In genomic region chr12:4277205-4277543, GRCh38 we compare ENCODE assay signal across 9 cellular contexts. TPM values are rescaled to one million over a fixed set of nuclear protein-coding genes. Genes with fewer than 3 reads are reported as not detected.
DNase-seq lines count a peak whose midpoint lies in the region; ATAC-seq and TF ChIP-seq lines count a peak whose summit lies in the region.
"Had no signal": no experiment of that assay in that cellular context is flagged by ENCODE, and none has a peak within 500 bp of the region (broad histone marks: within the 10 kb centered on the region; RNA-seq: fewer than 3 reads in every experiment).

No MANE protein-coding gene starts in this region.

- no peak for ATAC-seq in activated T-cell treated with anti-CD3 and anti-CD28 coated beads, Interleukin-2, amount 50 U/mL, for 72 hours (replicated peaks in 1 of 2)
- no peak for ATAC-seq in activated CD8-positive, alpha-beta T cell treated with anti-CD3 and anti-CD28 coated beads, Interleukin-2, amount 10 ng/mL, durations not matched to agents 7 days and 5 days
- ATAC-seq in GM19463 (IDR thresholded peaks at IDR 0.05; ENCODE audit: unreplicated experiment) = no peak

- no peak for DNase-seq in activated T-cell treated with anti-CD3 and anti-CD28 coated beads, Interleukin-2, amount 50 U/mL, for 72 hours
- no peak for DNase-seq in activated T-cell treated with anti-CD3 and anti-CD28 coated beads, Interleukin-2, amount 50 U/mL, for 48 hours
- DNase-seq in activated CD8-positive, alpha-beta T cell treated with anti-CD3 and anti-CD28 coated beads, Interleukin-2, amount 10 ng/mL, durations not matched to agents 7 days and 5 days = peak; percentile 15
- DNase-seq in Peyer's patch (no peak), hepatic stellate cell (ENCODE audit: low spot score) (no peak)

- no peak overlapping the region for H3K9ac ChIP-seq in iPS-18a (ENCODE audit: low read length)
- H3K9ac ChIP-seq in stomach smooth muscle (ENCODE audit: low read length in 2 of 2) = peak overlapping the region; percentile 39 to 47

- H3K27ac Mint-ChIP-seq in activated T-cell treated with anti-CD3 and anti-CD28 coated beads, Interleukin-2, amount 50 U/mL, for 72 hours = peak overlapping the region; percentile 97
- peak overlapping the region; percentile 84 for H3K27ac Mint-ChIP-seq in activated CD8-positive, alpha-beta T cell treated with anti-CD3 and anti-CD28 coated beads, Interleukin-2, amount 10 ng/mL, durations not matched to agents 7 days and 5 days

- POLR2A ChIA-PET in activated CD8-positive, alpha-beta T cell treated with anti-CD3 and anti-CD28 coated beads, Interleukin-2, amount 10 ng/mL, durations not matched to agents 7 days and 5 days (lab: Charles Lee) = interaction anchor here (0.7 to 12.1 kb wide), 27 partner anchors 8 to 398 kb away, joined by 3 to 260 read pairs (median 5); no protein-coding TSS in a partner anchor

- TF ChIP-seq POLR2A in Peyer's patch (IDR thresholded peaks at IDR 0.05) = no peak

- CTCF ChIA-PET in activated CD8-positive, alpha-beta T cell treated with anti-CD3 and anti-CD28 coated beads, Interleukin-2, amount 10 ng/mL, durations not matched to agents 7 days and 5 days (lab: Charles Lee) = interaction anchor here (0.9 to 12.7 kb wide), 65 partner anchors 8 to 977 kb away, joined by 3 to 242 read pairs (median 6); partner anchors contain the start of genes PARP11 and TIGAR

- H3K36me3 ChIP-seq in iPS-18a (ENCODE audit: control insufficient read depth, low read depth, low read length) (peaks cover 58% of the 10 kb centered on the region), stomach smooth muscle (ENCODE audit: control insufficient read depth in 2 of 2, insufficient read depth in 2 of 2, low read length in 2 of 2) (peaks cover 30 to 36% of the 10 kb centered on the region in 2 donors), Peyer's patch (peaks cover 0 to 26% (median 0%) of the 10 kb centered on the region in 3 donors)

- H3K27ac ChIP-seq in iPS-18a (ENCODE audit: low read length) (no peak overlapping the region), stomach smooth muscle (ENCODE audit: low read length) (peak overlapping the region; percentile 49), Peyer's patch (peak overlapping the region in 2 of 4 donors; percentile 93 to 96)

- H3K4me1 ChIP-seq in iPS-18a (ENCODE audit: control insufficient read depth, low read depth, low read length) (peaks cover 29% of the 10 kb centered on the region), stomach smooth muscle (ENCODE audit: control insufficient read depth, insufficient read depth, low read length) (peaks cover 69% of the 10 kb centered on the region), Peyer's patch (peaks cover 8 to 79% (median 12%) of the 10 kb centered on the region in 4 donors)

- H3K27me3 Mint-ChIP-seq in activated T-cell treated with anti-CD3 and anti-CD28 coated beads, Interleukin-2, amount 50 U/mL, for 72 hours (ENCODE audit: low read depth) = no peaks in the 10 kb centered on the region
- no peaks in the 10 kb centered on the region for H3K27me3 Mint-ChIP-seq in activated CD8-positive, alpha-beta T cell treated with anti-CD3 and anti-CD28 coated beads, Interleukin-2, amount 10 ng/mL, durations not matched to agents 7 days and 5 days (ENCODE audit: low read depth)

- TF ChIP-seq CTCF in Peyer's patch (IDR thresholded peaks at IDR 0.05) = no peak

- H3K9me3 ChIP-seq in iPS-18a (ENCODE audit: control insufficient read depth, low read depth, low read length) = no peaks in the 10 kb centered on the region
- no peaks in the 10 kb centered on the region for H3K9me3 ChIP-seq in stomach smooth muscle (ENCODE audit: control insufficient read depth in 2 of 2, low read length in 2 of 2)
- no peaks in the 10 kb centered on the region for H3K9me3 ChIP-seq in Peyer's patch

- H3K4me3 Mint-ChIP-seq in activated T-cell treated with anti-CD3 and anti-CD28 coated beads, Interleukin-2, amount 50 U/mL, for 72 hours = peak overlapping the region; percentile 98 to 99
- peak overlapping the region; percentile 99 for H3K4me3 Mint-ChIP-seq in activated CD8-positive, alpha-beta T cell treated with anti-CD3 and anti-CD28 coated beads, Interleukin-2, amount 10 ng/mL, durations not matched to agents 7 days and 5 days

- peaks cover 36 to 63% of the 10 kb centered on the region in 2 donors for H3K36me3 Mint-ChIP-seq in activated T-cell treated with anti-CD3 and anti-CD28 coated beads, Interleukin-2, amount 50 U/mL, for 72 hours (ENCODE audit: insufficient read depth in 2 of 2)
- H3K36me3 Mint-ChIP-seq in activated CD8-positive, alpha-beta T cell treated with anti-CD3 and anti-CD28 coated beads, Interleukin-2, amount 10 ng/mL, durations not matched to agents 7 days and 5 days (ENCODE audit: low read depth) = peaks cover 82% of the 10 kb centered on the region

- peaks cover 11% of the 10 kb centered on the region for H3K27me3 ChIP-seq in iPS-18a (ENCODE audit: control insufficient read depth, insufficient read depth, low read length)
- H3K27me3 ChIP-seq in stomach smooth muscle (ENCODE audit: control insufficient read depth in 1 of 2, insufficient read depth in 2 of 2, low read length in 2 of 2) = no peaks in the 10 kb centered on the region
- no peaks in the 10 kb centered on the region for H3K27me3 ChIP-seq in Peyer's patch

- H3K9me3 Mint-ChIP-seq in activated T-cell treated with anti-CD3 and anti-CD28 coated beads, Interleukin-2, amount 50 U/mL, for 72 hours = no peaks in the 10 kb centered on the region
- H3K9me3 Mint-ChIP-seq in activated CD8-positive, alpha-beta T cell treated with anti-CD3 and anti-CD28 coated beads, Interleukin-2, amount 10 ng/mL, durations not matched to agents 7 days and 5 days (ENCODE audit: insufficient read depth) = no peaks in the 10 kb centered on the region

- H3K4me3 ChIP-seq in iPS-18a (ENCODE audit: low read length) (peak overlapping the region; percentile 21), stomach smooth muscle (ENCODE audit: low read length in 2 of 2) (peak overlapping the region; percentile 38 to 98), Peyer's patch (no peak overlapping the region)

- peaks cover 61% of the 10 kb centered on the region for H3K4me1 Mint-ChIP-seq in activated T-cell treated with anti-CD3 and anti-CD28 coated beads, Interleukin-2, amount 50 U/mL, for 72 hours (ENCODE audit: low read depth)
- peaks cover 62% of the 10 kb centered on the region for H3K4me1 Mint-ChIP-seq in activated CD8-positive, alpha-beta T cell treated with anti-CD3 and anti-CD28 coated beads, Interleukin-2, amount 10 ng/mL, durations not matched to agents 7 days and 5 days (ENCODE audit: low read depth)

RNA-seq across cellular contexts. Expression of gene CCND2, which starts 3.6 kb away (rescaled TPM):
- total RNA-seq in activated T-cell treated with anti-CD3 and anti-CD28 coated beads, Interleukin-2, amount 50 U/mL, for 72 hours = 100 to 1,000 TPM; 445 to 502 TPM
- total RNA-seq in activated CD8-positive, alpha-beta T cell treated with anti-CD3 and anti-CD28 coated beads, Interleukin-2, amount 10 ng/mL, durations not matched to agents 7 days and 5 days = 100 to 1,000 TPM; 572 to 592 TPM
- total RNA-seq in Peyer's patch = 100 to 1,000 TPM in 2 of 4 donors, 10 to 100 TPM in 2; 72.0 to 162 (median 97.6) TPM
- total RNA-seq: RPMI7951 had no signal

RNA-seq across cellular contexts. Expression of gene TIGAR, which starts 43.8 kb away (rescaled TPM):
- total RNA-seq in activated T-cell treated with anti-CD3 and anti-CD28 coated beads, Interleukin-2, amount 50 U/mL, for 72 hours = 10 to 100 TPM; 16.1 to 22.5 TPM
- total RNA-seq in activated CD8-positive, alpha-beta T cell treated with anti-CD3 and anti-CD28 coated beads, Interleukin-2, amount 10 ng/mL, durations not matched to agents 7 days and 5 days = 10 to 100 TPM; 14.7 to 15.8 TPM
- 1 to 10 TPM; 1.7 to 8.0 (median 3.0) TPM for total RNA-seq in Peyer's patch

Comparison
In these comparisons a context has a peak if more than half of its experiments do, and no peak if none do; other contexts are left out.
1. H3K4me3 ChIP-seq: peak in iPS-18a (single experiment) and stomach smooth muscle (2 of 2); none in Peyer's patch (0 of 4).